In genomic region chr15:93028632-93029612, GRCh38 we compare ENCODE assay signal across 8 cellular contexts.
DNase-seq lines count a peak whose midpoint lies in the region; ATAC-seq and TF ChIP-seq lines count a peak whose summit lies in the region.

No MANE protein-coding gene starts in this region.

- H3K9me3 Mint-ChIP-seq in GM23338 (peaks cover 16% of the 10 kb centered on the region; the same call in 2 of the 3 replicates), endothelial cell (ENCODE audit: unreplicated experiment) (no peaks in the 10 kb centered on the region)

- no peak for TF ChIP-seq CTCF in GM23338 (conservative IDR thresholded peaks at IDR 0.05; ENCODE audit: low read depth in 2 of 2)
- no peak for TF ChIP-seq CTCF in endothelial cell (IDR thresholded peaks at IDR 0.05; ENCODE audit: unreplicated experiment)
- TF ChIP-seq CTCF in upper lobe of right lung (IDR thresholded peaks at IDR 0.05), result no peak

- H2AFZ ChIP-seq in GM23338, result no peak overlapping the region

- H3K27ac ChIP-seq in GM23338 (ENCODE audit: low read depth) (peak overlapping the region; percentile 59), upper lobe of right lung (peak overlapping the region; percentile 82)

- H4K20me1 ChIP-seq in GM23338 (replicated peaks; ENCODE audit: insufficient read depth), result peaks cover 4% of the 10 kb centered on the region

- H3K36me3 ChIP-seq in GM23338 (ENCODE audit: insufficient read depth), result peaks cover 15% of the 10 kb centered on the region
- peaks cover 37% of the 10 kb centered on the region for H3K36me3 ChIP-seq in upper lobe of right lung

- no peak overlapping the region for H3K4me3 ChIP-seq in GM23338
- no peak overlapping the region for H3K4me3 ChIP-seq in upper lobe of right lung

- H3K27me3 ChIP-seq in GM23338 (ENCODE audit: insufficient read depth) (no peaks in the 10 kb centered on the region), upper lobe of right lung (no peaks in the 10 kb centered on the region)

- no peak; the same call in 2 of the 3 replicates for ATAC-seq in GM23338
- ATAC-seq in upper lobe of right lung, result peak; percentile 74
- ATAC-seq in HG03520 (IDR thresholded peaks at IDR 0.05; ENCODE audit: unreplicated experiment), result no peak

- H3K9me3 ChIP-seq in upper lobe of right lung, result no peaks in the 10 kb centered on the region

- no peaks in the 10 kb centered on the region; the same call in 1 of the 2 replicates for H3K79me2 ChIP-seq in GM23338 (replicated peaks; ENCODE audit: insufficient read depth)

- H3K4me1 ChIP-seq in GM23338 (ENCODE audit: insufficient read depth) (no peaks in the 10 kb centered on the region), upper lobe of right lung (peaks cover 50% of the 10 kb centered on the region)

- H3K4me1 Mint-ChIP-seq in GM23338 (peaks cover 20% of the 10 kb centered on the region), endothelial cell (ENCODE audit: unreplicated experiment) (peaks cover 23% of the 10 kb centered on the region)

- intact Hi-C loops in upper lobe of right lung (cut with DNase I), result no loop called here

- H3K27ac Mint-ChIP-seq in GM23338 (peak overlapping the region; percentile 37; the same call in 1 of the 2 replicates), endothelial cell (ENCODE audit: unreplicated experiment) (peak overlapping the region; percentile 1)

- H3K4me2 ChIP-seq in GM23338, result no peak overlapping the region

- peaks cover 15% of the 10 kb centered on the region for H3F3A ChIP-seq in GM23338 (replicated peaks; ENCODE audit: low read depth)

- no peak for DNase-seq in GM23338 (ENCODE audit: low spot score)
- DNase-seq in RPMI7951 (ENCODE audit: low read depth), result peak; percentile 65
- no peak for DNase-seq in endothelial cell (ENCODE audit: low spot score)
- DNase-seq in mucosa of gallbladder (ENCODE audit: low spot score), result peak; percentile 50
- DNase-seq in upper lobe of right lung, result peak; percentile 93
- DNase-seq in NCI-H1694 treated with DMSO at 0.1 percent for 48 hours (lab: John Stamatoyannopoulos, UW), result no peak
- DNase-seq in NCI-H1105 treated with DMSO at 0.1 percent for 48 hours (lab: John Stamatoyannopoulos, UW), result no peak

- H3K36me3 Mint-ChIP-seq in GM23338 (ENCODE audit: low read depth) (peaks cover 41% of the 10 kb centered on the region), endothelial cell (ENCODE audit: low read depth, unreplicated experiment) (peaks cover 35% of the 10 kb centered on the region)

- no peaks in the 10 kb centered on the region for H3K9me2 ChIP-seq in GM23338 (ENCODE audit: insufficient read depth)

- H3K4me3 Mint-ChIP-seq in GM23338 (no peak overlapping the region), endothelial cell (ENCODE audit: unreplicated experiment) (peak overlapping the region; percentile 44)

- H3K27me3 Mint-ChIP-seq in GM23338 (ENCODE audit: insufficient read depth, low read depth, poor library complexity), result peaks cover 26% of the 10 kb centered on the region
- peaks cover 13% of the 10 kb centered on the region for H3K27me3 Mint-ChIP-seq in endothelial cell (ENCODE audit: unreplicated experiment)

TF ChIP-seq in GM23338, 12 proteins besides CTCF, POLR2A, EP300 and RAD21:
- no peak for TF ChIP-seq ETS1 (IDR thresholded peaks at IDR 0.05)
- peak; percentile 37; the same call in 1 of the 2 replicates for TF ChIP-seq POLR2AphosphoS5 (IDR thresholded peaks at IDR 0.05; ENCODE audit: low read depth)
- no peak for TF ChIP-seq NANOG (IDR thresholded peaks at IDR 0.05; ENCODE audit: borderline replicate concordance)
- no peak for TF ChIP-seq ZNF331 (CRISPR knock-in tag; IDR thresholded peaks at IDR 0.05; ENCODE audit: low read depth)
- no peak for TF ChIP-seq EZH2 (IDR thresholded peaks at IDR 0.05; ENCODE audit: low read depth, unreplicated experiment)

Comparison
In these comparisons a context has a peak if more than half of its experiments do, and no peak if none do; other contexts are left out.
1. DNase-seq: peak in RPMI7951 (single experiment), mucosa of gallbladder (single experiment) and upper lobe of right lung (single experiment); none in GM23338 (single experiment), endothelial cell (single experiment), NCI-H1694 treated with DMSO at 0.1 percent for 48 hours (single experiment) and NCI-H1105 treated with DMSO at 0.1 percent for 48 hours (single experiment).